9 cellular contexts compared by ENCODE assay signal in genomic region chr15:74799255-74799842, GRCh38. TPM values are rescaled to one million over a fixed set of nuclear protein-coding genes. Genes with fewer than 3 reads are reported as not detected.
DNase-seq lines count a peak whose midpoint lies in the region; ATAC-seq and TF ChIP-seq lines count a peak whose summit lies in the region.
"Had no signal": no experiment of that assay in that cellular context is flagged by ENCODE, and none has a peak within 500 bp of the region (broad histone marks: within the 10 kb centered on the region; RNA-seq: fewer than 3 reads in every experiment).

No MANE protein-coding gene starts in this region.

- H3K36me3 Mint-ChIP-seq in activated B cell treated with CpG ODN at 0.5 μM for 24 hours (ENCODE audit: low read depth), result peaks cover 86% of the 10 kb centered on the region
- H3K36me3 Mint-ChIP-seq in naive B cell, result peaks cover 5 to 22% of the 10 kb centered on the region in 2 donors

- TF ChIP-seq CTCF in activated B cell treated with CpG ODN at 0.5 μM for 24 hours (IDR thresholded peaks at IDR 0.05), result no peak

- no peaks in the 10 kb centered on the region for H3K27me3 Mint-ChIP-seq in activated B cell treated with CpG ODN at 0.5 μM for 24 hours
- H3K27me3 Mint-ChIP-seq in naive B cell, result no peaks in the 10 kb centered on the region

- H3K4me1 Mint-ChIP-seq in activated B cell treated with CpG ODN at 0.5 μM for 24 hours, result peaks cover 68% of the 10 kb centered on the region
- peaks cover 56 to 64% (median 58%) of the 10 kb centered on the region in 3 donors for H3K4me1 Mint-ChIP-seq in naive B cell

- intact Hi-C loops in activated B cell treated with CpG ODN at 0.5 μM for 24 hours (cut with micrococcal nuclease), result no loop called here

- ATAC-seq in GM21737 (IDR thresholded peaks at IDR 0.05; ENCODE audit: unreplicated experiment) (peak; percentile 5), activated B cell treated with CpG ODN at 0.5 μM for 24 hours (ENCODE audit: low read depth) (peak; percentile 15), naive B cell (ENCODE audit: low read depth in 2 of 2) (peak; percentile 53 to 54)

- DNase-seq in GF-D8 (lab: John Stamatoyannopoulos, UW), result peak; percentile 30
- DNase-seq in activated B cell treated with CpG ODN at 0.5 μM for 24 hours, result no peak
- DNase-seq in naive B cell, result peak; percentile 56
- no peak for DNase-seq in NCI-H2227 treated with DMSO at 0.1 percent for 48 hours (lab: John Stamatoyannopoulos, UW)
- DNase-seq in middle frontal gyrus (ENCODE audit: extremely low spot score, low spot score), result no peak
- DNase-seq in NCI-H524 (lab: John Stamatoyannopoulos, UW), result no peak
- no peak for DNase-seq in stimulated activated CD4-positive, alpha-beta T cell treated with anti-CD3 and anti-CD28 coated beads, Interleukin-1b, Interleukin-23, amount 100 ng/mL, for 48 hours

- H3K9me3 Mint-ChIP-seq in activated B cell treated with CpG ODN at 0.5 μM for 24 hours, result no peaks in the 10 kb centered on the region
- H3K9me3 Mint-ChIP-seq in naive B cell, result no peaks in the 10 kb centered on the region

- H3K27ac Mint-ChIP-seq in activated B cell treated with CpG ODN at 0.5 μM for 24 hours (peak overlapping the region; percentile 89), naive B cell (peak overlapping the region; percentile 94 to 99 (median 98))

- CTCF ChIA-PET in activated B cell treated with CpG ODN at 0.5 μM for 24 hours (lab: Charles Lee), result interaction anchor here (0.8 to 26.2 kb wide), 11 partner anchors 11 to 373 kb away, joined by 3 to 1146 read pairs (median 8); partner anchors contain the start of gene CSK

- peak overlapping the region; percentile 41 for H3K4me3 Mint-ChIP-seq in activated B cell treated with CpG ODN at 0.5 μM for 24 hours
- H3K4me3 Mint-ChIP-seq in naive B cell, result peak overlapping the region in 7 of 8 donors; percentile 60 to 83 (median 67)

- POLR2A ChIA-PET in activated B cell treated with CpG ODN at 0.5 μM for 24 hours (lab: Charles Lee), result interaction anchor here (0.9 to 32.5 kb wide), 11 partner anchors 8 to 415 kb away, joined by 3 to 2569 read pairs (median 4); partner anchors contain the start of genes ARID3B, COX5A, CSK and CYP1A1

RNA-seq across cellular contexts. Expression of gene LMAN1L, which starts 13.3 kb away (rescaled TPM):
- total RNA-seq in activated B cell treated with CpG ODN at 0.5 μM for 24 hours, result 1.0 and 2.2 TPM in 2 replicates
- polyA plus RNA-seq in naive B cell (ENCODE audit: low read depth in 6 of 6), result not detected
- total RNA-seq: omental fat pad had no signal

RNA-seq across cellular contexts. Expression of gene CSK, which starts 17.5 kb away (rescaled TPM):
- total RNA-seq in activated B cell treated with CpG ODN at 0.5 μM for 24 hours, result 540 and 557 TPM in 2 replicates
- polyA plus RNA-seq in naive B cell (ENCODE audit: low read depth in 6 of 6), result 100 to 1,000 TPM; 176 to 273 (median 216) TPM

RNA-seq across cellular contexts. Expression of gene CPLX3, which starts 27.1 kb away (rescaled TPM):
- total RNA-seq in activated B cell treated with CpG ODN at 0.5 μM for 24 hours, result 0.20 and 0.22 TPM in 2 replicates
- polyA plus RNA-seq in naive B cell (ENCODE audit: low read depth in 6 of 6), result not detected
- total RNA-seq: omental fat pad had no signal

RNA-seq across cellular contexts. Expression of gene ULK3, which starts 43.6 kb away (rescaled TPM):
- 43.6 and 52.1 TPM in 2 replicates for total RNA-seq in activated B cell treated with CpG ODN at 0.5 μM for 24 hours
- polyA plus RNA-seq in naive B cell (ENCODE audit: low read depth in 6 of 6), result 10 to 100 TPM in 5 of 6 donors, 1 to 10 TPM in 1; 9.3 to 21.5 (median 13.1) TPM

RNA-seq across cellular contexts. Expression of gene CYP1A2, which starts 50.7 kb away (rescaled TPM):
- 0.16 TPM in 1 of 2 replicates, not detected in the other for total RNA-seq in activated B cell treated with CpG ODN at 0.5 μM for 24 hours
- polyA plus RNA-seq in naive B cell (ENCODE audit: low read depth in 6 of 6), result not detected

Comparison
In these comparisons a context has a peak if more than half of its experiments do, and no peak if none do; other contexts are left out.
1. DNase-seq: peak in GF-D8 (single experiment) and naive B cell (single experiment); none in activated B cell treated with CpG ODN at 0.5 μM for 24 hours (single experiment), NCI-H2227 treated with DMSO at 0.1 percent for 48 hours (single experiment), middle frontal gyrus (single experiment), NCI-H524 (0 of 2) and stimulated activated CD4-positive, alpha-beta T cell treated with anti-CD3 and anti-CD28 coated beads, Interleukin-1b, Interleukin-23, amount 100 ng/mL, for 48 hours (single experiment).
2. Peak in every context shown above with its lines, with median percentiles within 50 percentile points of each other: ATAC-seq.